Comparison of ENCODE assay signal across 28 cellular contexts in the genomic region with DNA sequence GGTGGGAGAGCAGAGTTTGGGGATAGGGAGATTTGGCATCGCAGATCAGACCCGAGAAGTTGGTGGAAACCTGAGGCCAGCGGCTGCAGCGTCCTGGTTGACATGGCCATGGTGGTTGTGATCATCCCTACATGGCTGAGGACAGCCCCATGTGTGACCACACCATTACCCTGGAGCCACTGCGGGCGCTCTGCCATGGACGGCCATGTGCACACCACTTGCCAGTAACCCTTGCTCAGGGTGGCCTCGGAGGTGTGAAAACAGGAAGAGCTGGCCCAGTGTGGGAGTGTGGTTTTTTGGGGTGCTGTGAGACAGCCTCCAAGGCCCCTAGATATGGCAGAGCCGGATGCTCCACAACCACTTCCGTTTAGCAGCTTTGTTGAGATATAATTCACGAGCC.
DNase-seq lines count a peak whose midpoint lies in the region; ATAC-seq, FAIRE-seq and TF ChIP-seq lines count a peak whose summit lies in the region.
"Had no signal": no experiment of that assay in that cellular context is flagged by ENCODE, and none has a peak within 500 bp of the region (broad histone marks: within the 10 kb centered on the region; RNA-seq: fewer than 3 reads in every experiment).

No MANE protein-coding gene starts in this region.

- no peak overlapping the region for H3K27ac Mint-ChIP-seq in activated CD4-positive, alpha-beta memory T cell treated with anti-CD3 and anti-CD28 coated beads for 36 hours
- H3K27ac Mint-ChIP-seq in naive thymus-derived CD4-positive, alpha-beta T cell: peak overlapping the region in 1 of 9 donors; percentile 59

- no peaks in the 10 kb centered on the region for H3K36me3 ChIP-seq in naive thymus-derived CD4-positive, alpha-beta T cell (ENCODE audit: control insufficient read depth in 2 of 3, insufficient read depth in 3 of 3, low read length in 3 of 3)
- H3K36me3 ChIP-seq in vagina (no peaks in the 10 kb centered on the region), brain microvascular endothelial cell (replicated peaks) (no peaks in the 10 kb centered on the region)
- H3K36me3 ChIP-seq: adrenal gland, upper lobe of right lung had no signal

- no peak for TF ChIP-seq POLR2A in vagina (IDR thresholded peaks at IDR 0.05)

- CTCF ChIA-PET in activated CD4-positive, alpha-beta memory T cell treated with anti-CD3 and anti-CD28 coated beads for 36 hours (lab: Charles Lee): no interaction called here
- CTCF ChIA-PET in naive thymus-derived CD4-positive, alpha-beta T cell (lab: Charles Lee): no interaction called here

- no peaks in the 10 kb centered on the region for H3K9me3 ChIP-seq in naive thymus-derived CD4-positive, alpha-beta T cell (ENCODE audit: control insufficient read depth in 2 of 3, low read length in 3 of 3)
- no peaks in the 10 kb centered on the region for H3K9me3 ChIP-seq in vagina
- H3K9me3 ChIP-seq: adrenal gland, upper lobe of right lung had no signal

- peaks cover 0 to 21% of the 10 kb centered on the region in 2 donors for H3K4me1 ChIP-seq in naive thymus-derived CD4-positive, alpha-beta T cell (ENCODE audit: control insufficient read depth in 2 of 2, insufficient read depth in 2 of 2, low read length in 2 of 2)
- H3K4me1 ChIP-seq in vagina: no peaks in the 10 kb centered on the region
- H3K4me1 ChIP-seq: adrenal gland had no signal

- H3K4me3 ChIP-seq in naive thymus-derived CD4-positive, alpha-beta T cell (ENCODE audit: low read length): no peak overlapping the region
- H3K4me3 ChIP-seq in vagina (no peak overlapping the region), brain microvascular endothelial cell (ENCODE audit: low read depth, low read length) (no peak overlapping the region)
- H3K4me3 ChIP-seq: adrenal gland, SK-N-MC, upper lobe of right lung had no signal

- peaks cover 8% of the 10 kb centered on the region for H3K4me1 Mint-ChIP-seq in activated CD4-positive, alpha-beta memory T cell treated with anti-CD3 and anti-CD28 coated beads for 36 hours (ENCODE audit: low read depth)
- peaks cover 0 to 11% (median 7%) of the 10 kb centered on the region in 7 donors for H3K4me1 Mint-ChIP-seq in naive thymus-derived CD4-positive, alpha-beta T cell

- in situ Hi-C loops in brain microvascular endothelial cell (cut with HindIII; ENCODE audit: low pct_ligation_motif_present, low sequenced_read_pairs): no loop called here

- no peaks in the 10 kb centered on the region for H3K27me3 Mint-ChIP-seq in activated CD4-positive, alpha-beta memory T cell treated with anti-CD3 and anti-CD28 coated beads for 36 hours
- peaks cover 0 to 23% (median 6%) of the 10 kb centered on the region in 5 donors for H3K27me3 Mint-ChIP-seq in naive thymus-derived CD4-positive, alpha-beta T cell

- TF ChIP-seq CTCF in vagina (IDR thresholded peaks at IDR 0.05): no peak
- no peak for TF ChIP-seq CTCF in D721Med (IDR thresholded peaks at IDR 0.05; ENCODE audit: insufficient read depth, missing control alignments)
- TF ChIP-seq CTCF in brain microvascular endothelial cell (IDR thresholded peaks at IDR 0.05; ENCODE audit: low read depth, low read length, missing control alignments): no peak

- H3K9me3 Mint-ChIP-seq in activated CD4-positive, alpha-beta memory T cell treated with anti-CD3 and anti-CD28 coated beads for 36 hours: no peaks in the 10 kb centered on the region
- H3K9me3 Mint-ChIP-seq in naive thymus-derived CD4-positive, alpha-beta T cell: no peaks in the 10 kb centered on the region

- intact Hi-C loops in activated CD4-positive, alpha-beta memory T cell treated with anti-CD3 and anti-CD28 coated beads for 36 hours (cut with micrococcal nuclease): no loop called here
- intact Hi-C loops in naive thymus-derived CD4-positive, alpha-beta T cell (cut with micrococcal nuclease): no loop called here
- intact Hi-C loops in vagina (cut with DNase I): no loop called here

- H3K36me3 Mint-ChIP-seq in activated CD4-positive, alpha-beta memory T cell treated with anti-CD3 and anti-CD28 coated beads for 36 hours: no peaks in the 10 kb centered on the region
- no peaks in the 10 kb centered on the region for H3K36me3 Mint-ChIP-seq in naive thymus-derived CD4-positive, alpha-beta T cell

- ATAC-seq in naive thymus-derived CD4-positive, alpha-beta T cell: peak; percentile 71
- ATAC-seq: HCT116, upper lobe of right lung had no signal

- H3K27ac ChIP-seq in naive thymus-derived CD4-positive, alpha-beta T cell (ENCODE audit: low read depth, low read length): no peak overlapping the region
- no peak overlapping the region for H3K27ac ChIP-seq in vagina
- no peak overlapping the region for H3K27ac ChIP-seq in brain microvascular endothelial cell
- H3K27ac ChIP-seq: adrenal gland, C4-2B, SK-N-MC, upper lobe of right lung had no signal

- DNase-seq in stimulated activated CD8-positive, alpha-beta memory T cell treated with anti-CD3 and anti-CD28 coated beads, Interleukin-12 subunit alpha, Interleukin-12 subunit beta, amount 100 ng/mL, for 1 hour (ENCODE audit: low read depth): peak; percentile 2
- no peak for DNase-seq in stimulated activated CD8-positive, alpha-beta memory T cell treated with anti-CD3 and anti-CD28 coated beads, Interleukin-4, amount 100 ng/mL, for 48 hours
- peak; percentile 36 for DNase-seq in activated CD4-positive, alpha-beta memory T cell treated with anti-CD3 and anti-CD28 coated beads for 36 hours
- peak in 1 of 9 donors; percentile 10 for DNase-seq in naive thymus-derived CD4-positive, alpha-beta T cell
- DNase-seq in vagina (ENCODE audit: extremely low spot score in 2 of 2) (no peak), D721Med (ENCODE audit: insufficient read length, low spot score) (no peak), brain microvascular endothelial cell (no peak)
- DNase-seq: activated CD4-positive, CD25-positive, alpha-beta regulatory T cell; adrenal gland; cortex of kidney; DND-41; KBM-7; kidney; MM.1S; NCI-H146; NCI-H2171; NCI-H524; retina; RPMI8226; stimulated activated CD4-positive, alpha-beta T cell treated with anti-CD3 and anti-CD28 coated beads, Interleukin-12 subunit alpha, Interleukin-12 subunit beta, amount 100 ng/mL, for 4 hours; stimulated activated CD4-positive, alpha-beta T cell treated with anti-CD3 and anti-CD28 coated beads, Interleukin-4, amount 100 ng/mL, for 4 hours; upper lobe of right lung had no signal

- POLR2A ChIA-PET in activated CD4-positive, alpha-beta memory T cell treated with anti-CD3 and anti-CD28 coated beads for 36 hours (lab: Charles Lee): no interaction called here
- POLR2A ChIA-PET in naive thymus-derived CD4-positive, alpha-beta T cell (lab: Charles Lee): no interaction called here

- no peaks in the 10 kb centered on the region for H3K27me3 ChIP-seq in naive thymus-derived CD4-positive, alpha-beta T cell (ENCODE audit: control insufficient read depth in 2 of 2, insufficient read depth in 2 of 2, low read length in 2 of 2)
- no peaks in the 10 kb centered on the region for H3K27me3 ChIP-seq in vagina
- peaks cover 7% of the 10 kb centered on the region for H3K27me3 ChIP-seq in brain microvascular endothelial cell (replicated peaks)
- H3K27me3 ChIP-seq: adrenal gland, upper lobe of right lung had no signal

- H3K4me3 Mint-ChIP-seq in activated CD4-positive, alpha-beta memory T cell treated with anti-CD3 and anti-CD28 coated beads for 36 hours: no peak overlapping the region
- H3K4me3 Mint-ChIP-seq in naive thymus-derived CD4-positive, alpha-beta T cell: no peak overlapping the region

- FAIRE-seq in D721Med (lab: Jason Lieb, UNC): no peak
- FAIRE-seq: bronchial epithelial cell, endometrium, GM12891, kidney had no signal

Comparison
In these comparisons a context has a peak if more than half of its experiments do, and no peak if none do; other contexts are left out.
1. DNase-seq: peak in stimulated activated CD8-positive, alpha-beta memory T cell treated with anti-CD3 and anti-CD28 coated beads, Interleukin-12 subunit alpha, Interleukin-12 subunit beta, amount 100 ng/mL, for 1 hour (single experiment) and activated CD4-positive, alpha-beta memory T cell treated with anti-CD3 and anti-CD28 coated beads for 36 hours (single experiment); none in stimulated activated CD8-positive, alpha-beta memory T cell treated with anti-CD3 and anti-CD28 coated beads, Interleukin-4, amount 100 ng/mL, for 48 hours (single experiment), vagina (0 of 2), D721Med (single experiment) and brain microvascular endothelial cell (single experiment).